3 cellular contexts compared by ENCODE assay signal in genomic region chr1:50357186-50357585, GRCh38.
TF ChIP-seq lines count a peak whose summit lies in the region.

No MANE protein-coding gene starts in this region.

TF ChIP-seq in HepG2, 621 proteins besides CTCF, POLR2A, EP300 and RAD21:
- no peak for TF ChIP-seq MYC (CRISPR knock-in tag; IDR thresholded peaks at IDR 0.05; ENCODE audit: borderline replicate concordance)
- peak; percentile 83; the same call in 1 of the 2 replicates for TF ChIP-seq CEBPB (IDR thresholded peaks at IDR 0.05; ENCODE audit: borderline replicate concordance, low read depth, low read length)
- TF ChIP-seq, protein P1, sequence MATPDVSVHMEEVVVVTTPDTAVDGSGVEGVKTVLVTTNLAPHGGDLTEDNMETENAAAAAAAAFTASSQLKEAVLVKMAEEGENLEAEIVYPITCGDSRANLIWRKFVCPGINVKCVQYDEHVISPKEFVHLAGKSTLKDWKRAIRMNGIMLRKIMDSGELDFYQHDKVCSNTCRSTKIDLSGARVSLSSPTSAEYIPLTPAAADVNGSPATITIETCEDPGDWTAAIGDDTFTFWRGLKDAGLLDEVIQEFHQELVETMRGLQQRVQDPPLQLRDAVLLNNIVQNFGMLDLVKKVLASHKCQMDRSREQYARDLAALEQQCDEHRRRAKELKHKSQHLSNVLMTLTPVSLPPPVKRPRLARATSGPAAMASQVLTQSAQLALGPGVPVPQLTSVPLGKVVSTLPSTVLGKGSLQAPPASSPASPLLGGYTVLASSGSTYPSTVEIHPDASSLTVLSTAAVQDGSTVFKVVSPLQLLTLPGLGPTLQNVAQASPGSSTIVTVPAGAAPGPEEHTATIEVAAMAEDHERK (CRISPR knock-in tag; IDR thresholded peaks at IDR 0.05; ENCODE audit: low read depth): no peak
- peak; percentile 49; the same call in 1 of the 2 replicates for TF ChIP-seq CEBPG (CRISPR knock-in tag; IDR thresholded peaks at IDR 0.05)

TF ChIP-seq in K562, 482 proteins besides CTCF, POLR2A, EP300 and RAD21:
- TF ChIP-seq CEBPB (tag; IDR thresholded peaks at IDR 0.05) (peak; percentile 78), TAF15 (IDR thresholded peaks at IDR 0.05; ENCODE audit: low read depth, low read length) (no peak)

TF ChIP-seq in H1, 55 proteins besides CTCF, POLR2A, EP300 and RAD21:
- no peak for TF ChIP-seq SAP30 (IDR thresholded peaks at IDR 0.05; ENCODE audit: insufficient read depth, insufficient replicate concordance, low read length)
- TF ChIP-seq SRF (IDR thresholded peaks at IDR 0.05; ENCODE audit: low read depth, low read length): no peak
- TF ChIP-seq BCL11A (IDR thresholded peaks at IDR 0.05; ENCODE audit: low read depth in 2 of 2, low read length in 2 of 2): no peak
- TF ChIP-seq TBP (IDR thresholded peaks at IDR 0.05; ENCODE audit: low read depth, low read length): no peak
- TF ChIP-seq USF2 (IDR thresholded peaks at IDR 0.05; ENCODE audit: low read length): no peak
- TF ChIP-seq CEBPB (IDR thresholded peaks at IDR 0.05; ENCODE audit: low read depth, low read length): no peak
- no peak for TF ChIP-seq YY1 (IDR thresholded peaks at IDR 0.05; ENCODE audit: low read depth, low read length)
- no peak for TF ChIP-seq PHF8 (conservative IDR thresholded peaks at IDR 0.05; ENCODE audit: low read depth, low read length)
- TF ChIP-seq GABPA (IDR thresholded peaks at IDR 0.05; ENCODE audit: borderline replicate concordance, insufficient read depth, low read length): no peak
- TF ChIP-seq CHD2 (IDR thresholded peaks at IDR 0.05; ENCODE audit: low read length): no peak
- TF ChIP-seq JUND (IDR thresholded peaks at IDR 0.05; ENCODE audit: low read length): no peak
